1 cellular context compared by ENCODE assay signal in the genomic region with DNA sequence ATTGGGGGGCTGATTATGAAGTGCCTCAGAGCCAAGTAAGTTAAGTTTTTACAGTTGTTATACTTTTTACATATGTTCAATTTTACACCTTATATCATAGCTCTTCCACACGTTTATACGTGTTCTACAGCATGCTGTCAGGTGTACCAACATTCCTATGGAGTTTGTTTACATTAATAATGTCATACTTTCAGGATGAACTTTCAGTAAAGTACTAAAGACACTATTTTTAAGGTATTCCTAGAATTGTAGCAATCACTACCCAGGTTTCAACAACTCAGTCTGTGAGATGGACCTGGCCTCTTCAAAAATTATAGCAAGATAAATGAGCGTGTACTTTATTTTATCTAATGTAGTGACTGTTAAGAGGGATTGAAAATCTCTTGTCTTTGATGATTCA.
TF ChIP-seq lines count a peak whose summit lies in the region.

No MANE protein-coding gene starts in this region.

TF ChIP-seq in H1, 55 proteins besides CTCF, POLR2A, EP300 and RAD21 (continued from another document):
- TF ChIP-seq, protein P1, sequence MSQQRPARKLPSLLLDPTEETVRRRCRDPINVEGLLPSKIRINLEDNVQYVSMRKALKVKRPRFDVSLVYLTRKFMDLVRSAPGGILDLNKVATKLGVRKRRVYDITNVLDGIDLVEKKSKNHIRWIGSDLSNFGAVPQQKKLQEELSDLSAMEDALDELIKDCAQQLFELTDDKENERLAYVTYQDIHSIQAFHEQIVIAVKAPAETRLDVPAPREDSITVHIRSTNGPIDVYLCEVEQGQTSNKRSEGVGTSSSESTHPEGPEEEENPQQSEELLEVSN (IDR thresholded peaks at IDR 0.05): no peak
- TF ChIP-seq CBX5 (IDR thresholded peaks at IDR 0.05; ENCODE audit: low read depth, low read length) (no peak), TEAD4 (IDR thresholded peaks at IDR 0.05; ENCODE audit: low read depth, low read length) (no peak), POLR2AphosphoS5 (IDR thresholded peaks at IDR 0.05; ENCODE audit: low read depth, low read length) (no peak), TAF1 (IDR thresholded peaks at IDR 0.05; ENCODE audit: low read depth, low read length) (no peak), GTF2F1 (IDR thresholded peaks at IDR 0.05; ENCODE audit: borderline replicate concordance, low read depth, low read length) (no peak), CEBPB (IDR thresholded peaks at IDR 0.05; ENCODE audit: low read depth, low read length) (no peak), PHF8 (conservative IDR thresholded peaks at IDR 0.05; ENCODE audit: low read depth, low read length) (no peak), SIX5 (IDR thresholded peaks at IDR 0.05; ENCODE audit: low read depth, low read length) (no peak), EZH2 (IDR thresholded peaks at IDR 0.05; ENCODE audit: low read depth, low read length, severe bottlenecking) (no peak), NANOG (IDR thresholded peaks at IDR 0.05; ENCODE audit: insufficient read depth, low read depth, low read length, poor library complexity, severe bottlenecking) (no peak), SP4 (IDR thresholded peaks at IDR 0.05; ENCODE audit: low read length) (no peak), SIN3A (conservative IDR thresholded peaks at IDR 0.05 in 1 of 2, IDR thresholded peaks at IDR 0.05 in 1 of 2; ENCODE audit: low read depth in 1 of 2, low read length in 2 of 2) (no peak)
